Comparison of ENCODE assay signal across 17 cellular contexts in the genomic region with DNA sequence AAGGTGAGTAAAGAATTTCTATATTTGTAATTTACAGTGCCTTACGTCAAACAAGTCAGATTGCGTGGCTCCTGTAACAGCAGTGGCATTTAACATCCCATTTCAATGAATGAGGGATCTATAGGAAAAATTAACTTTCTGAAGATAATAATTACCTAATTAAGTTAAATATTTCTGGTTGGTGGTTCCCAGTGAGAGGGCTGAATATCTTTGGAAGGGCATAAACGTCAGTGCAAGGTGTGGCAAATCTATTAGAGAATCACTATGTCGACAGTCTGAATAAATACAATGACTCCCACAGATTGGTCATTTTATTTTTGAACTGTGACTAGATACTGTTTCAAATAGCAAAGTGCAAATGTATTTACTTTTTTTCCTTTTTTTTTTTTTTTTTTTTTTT.
DNase-seq lines count a peak whose midpoint lies in the region; ATAC-seq and TF ChIP-seq lines count a peak whose summit lies in the region.
"Had no signal": no experiment of that assay in that cellular context is flagged by ENCODE, and none has a peak within 500 bp of the region (broad histone marks: within the 10 kb centered on the region; RNA-seq: fewer than 3 reads in every experiment).

No MANE protein-coding gene starts in this region.

- H3K4me1 ChIP-seq in adrenal gland (replicated peaks in 1 of 2): no peaks in the 10 kb centered on the region
- peaks cover 4% of the 10 kb centered on the region; the same call in 1 of the 2 replicates for H3K4me1 ChIP-seq in BE2C

- no peak for TF ChIP-seq CTCF in brain (conservative IDR thresholded peaks at IDR 0.05)
- TF ChIP-seq CTCF in adrenal gland (IDR thresholded peaks at IDR 0.05): no peak
- no peak for TF ChIP-seq CTCF in BE2C (IDR thresholded peaks at IDR 0.05; ENCODE audit: low read depth, low read length)

- peaks cover 0 to 4% (median under 1%) of the 10 kb centered on the region in 5 experiments for H3K9me3 Mint-ChIP-seq in brain
- H3K9me3 Mint-ChIP-seq in activated naive CD8-positive, alpha-beta T cell treated with anti-CD3 and anti-CD28 coated beads, Interleukin-2, amount 50 U/mL, for 24 hours: no peaks in the 10 kb centered on the region
- H3K9me3 Mint-ChIP-seq: CD4-positive, CD25-positive, alpha-beta regulatory T cell; HFFc6 had no signal

- peak overlapping the region in 4 of 5 experiments; percentile 1 to 94 (median 76) for H3K27ac Mint-ChIP-seq in brain
- H3K27ac Mint-ChIP-seq in activated naive CD8-positive, alpha-beta T cell treated with anti-CD3 and anti-CD28 coated beads, Interleukin-2, amount 50 U/mL, for 24 hours: no peak overlapping the region
- H3K27ac Mint-ChIP-seq: CD4-positive, CD25-positive, alpha-beta regulatory T cell; HFFc6 had no signal

- intact Hi-C loops in adrenal gland (cut with DNase I): loop anchor here in 1 of 2 donors (10.0 kb wide), 1 partner anchor 118 kb away; no protein-coding TSS in a partner anchor

- H3K27me3 ChIP-seq in adrenal gland (peaks cover 6% of the 10 kb centered on the region), BE2C (no peaks in the 10 kb centered on the region)
- H3K27me3 ChIP-seq: BLaER1 treated with 17β-estradiol and CSF1 and Interleukin-3, amounts not matched to agents 10 nM and 100 nM had no signal

- WGBS in adrenal gland, 4 donors: 81 to 86% (median 85%) methylated on average over 4 of the region's 4 CpGs

- DNase-seq in NCI-H2227 (lab: John Stamatoyannopoulos, UW; ENCODE audit: unreplicated experiment) (peak; percentile 25), NCI-H2227 treated with DMSO at 0.1 percent for 48 hours (lab: John Stamatoyannopoulos, UW) (no peak), left kidney (ENCODE audit: low read depth, low spot score) (peak; percentile 43), adrenal gland (no peak), BE2C (no peak), EL (no peak)
- no peak for DNase-seq in activated naive CD8-positive, alpha-beta T cell treated with anti-CD3 and anti-CD28 coated beads, Interleukin-2, amount 50 U/mL, for 24 hours
- DNase-seq: 8988T; AML-193; CD4-positive, CD25-positive, alpha-beta regulatory T cell; DMS153; GF-D8; HCEC 1CT; HFFc6 had no signal

- H3K36me3 Mint-ChIP-seq in brain: no peaks in the 10 kb centered on the region
- H3K36me3 Mint-ChIP-seq in activated naive CD8-positive, alpha-beta T cell treated with anti-CD3 and anti-CD28 coated beads, Interleukin-2, amount 50 U/mL, for 24 hours (ENCODE audit: low read depth): no peaks in the 10 kb centered on the region
- H3K36me3 Mint-ChIP-seq: CD4-positive, CD25-positive, alpha-beta regulatory T cell had no signal

- peaks cover 3% of the 10 kb centered on the region for H3K27me3 Mint-ChIP-seq in brain
- H3K27me3 Mint-ChIP-seq in activated naive CD8-positive, alpha-beta T cell treated with anti-CD3 and anti-CD28 coated beads, Interleukin-2, amount 50 U/mL, for 24 hours: peaks cover 2% of the 10 kb centered on the region

- H3K4me3 Mint-ChIP-seq in brain: peak overlapping the region in 2 of 5 experiments; percentile 30 to 58
- no peak overlapping the region for H3K4me3 Mint-ChIP-seq in activated naive CD8-positive, alpha-beta T cell treated with anti-CD3 and anti-CD28 coated beads, Interleukin-2, amount 50 U/mL, for 24 hours
- H3K4me3 Mint-ChIP-seq: CD4-positive, CD25-positive, alpha-beta regulatory T cell; HFFc6 had no signal

- TF ChIP-seq POLR2A in adrenal gland (IDR thresholded peaks at IDR 0.05): no peak

- H3K4me1 Mint-ChIP-seq in brain: peaks cover 31% of the 10 kb centered on the region
- peaks cover 34% of the 10 kb centered on the region for H3K4me1 Mint-ChIP-seq in activated naive CD8-positive, alpha-beta T cell treated with anti-CD3 and anti-CD28 coated beads, Interleukin-2, amount 50 U/mL, for 24 hours

- ATAC-seq in activated naive CD8-positive, alpha-beta T cell treated with anti-CD3 and anti-CD28 coated beads, Interleukin-2, amount 50 U/mL, for 24 hours: no peak
- ATAC-seq: HepG2 had no signal

- no peak overlapping the region for H3K27ac ChIP-seq in adrenal gland
- H3K27ac ChIP-seq: BLaER1 treated with 17β-estradiol and CSF1 and Interleukin-3, amounts not matched to agents 10 nM and 100 nM had no signal

- H3K4me3 ChIP-seq in adrenal gland: no peak overlapping the region
- H3K4me3 ChIP-seq in BE2C (ENCODE audit: low read depth, low read length): no peak overlapping the region
- H3K4me3 ChIP-seq: BLaER1 treated with 17β-estradiol and CSF1 and Interleukin-3, amounts not matched to agents 10 nM and 100 nM had no signal

- H3K9me3 ChIP-seq in adrenal gland (replicated peaks in 1 of 3): no peaks in the 10 kb centered on the region
- no peaks in the 10 kb centered on the region for H3K9me3 ChIP-seq in BE2C

- no peaks in the 10 kb centered on the region for H3K36me3 ChIP-seq in adrenal gland (replicated peaks in 1 of 2)
- no peaks in the 10 kb centered on the region for H3K36me3 ChIP-seq in BE2C

Comparison
In these comparisons a context has a peak if more than half of its experiments do, and no peak if none do; other contexts are left out.
1. DNase-seq: peak in NCI-H2227 (single experiment) and left kidney (single experiment); none in NCI-H2227 treated with DMSO at 0.1 percent for 48 hours (single experiment), adrenal gland (0 of 7), BE2C (single experiment), activated naive CD8-positive, alpha-beta T cell treated with anti-CD3 and anti-CD28 coated beads, Interleukin-2, amount 50 U/mL, for 24 hours (single experiment) and EL (single experiment).